Comparison of ENCODE assay signal across 18 cellular contexts in genomic region chr2:150388289-150388625, GRCh38.
DNase-seq lines count a peak whose midpoint lies in the region; ATAC-seq, FAIRE-seq and TF ChIP-seq lines count a peak whose summit lies in the region.
"Had no signal": no experiment of that assay in that cellular context is flagged by ENCODE, and none has a peak within 500 bp of the region (broad histone marks: within the 10 kb centered on the region; RNA-seq: fewer than 3 reads in every experiment).

No MANE protein-coding gene starts in this region.

- no peak for TF ChIP-seq CTCF in endothelial cell of umbilical vein (IDR thresholded peaks at IDR 0.05; ENCODE audit: extremely low read depth in 1 of 2, insufficient read depth in 1 of 2, low read depth in 1 of 2, low read length in 2 of 2)
- TF ChIP-seq CTCF in colonic mucosa (IDR thresholded peaks at IDR 0.05) = no peak

- H2AFZ ChIP-seq in endothelial cell of umbilical vein (ENCODE audit: low read depth, low read length) = peak overlapping the region; percentile 15

- no peak overlapping the region for H3K4me2 ChIP-seq in endothelial cell of umbilical vein (ENCODE audit: insufficient read depth, low read length)

- peaks cover 5% of the 10 kb centered on the region for H3K4me1 ChIP-seq in endothelial cell of umbilical vein (ENCODE audit: control insufficient read depth, extremely low read depth, insufficient read depth, low read length)
- H3K4me1 ChIP-seq in colonic mucosa = no peaks in the 10 kb centered on the region
- H3K4me1 ChIP-seq: SJSA1 had no signal

- POLR2A ChIA-PET in endothelial cell of umbilical vein (lab: Charles Lee) = no interaction called here

- H3K36me3 ChIP-seq in endothelial cell of umbilical vein (ENCODE audit: control insufficient read depth in 2 of 2, extremely low read depth in 1 of 2, insufficient read depth in 2 of 2, low read length in 2 of 2) (no peaks in the 10 kb centered on the region), colonic mucosa (no peaks in the 10 kb centered on the region)
- H3K36me3 ChIP-seq: SJSA1 had no signal

- H3K27me3 ChIP-seq in endothelial cell of umbilical vein (ENCODE audit: control insufficient read depth in 2 of 2, insufficient read depth in 2 of 2, low read length in 2 of 2) = no peaks in the 10 kb centered on the region
- no peaks in the 10 kb centered on the region for H3K27me3 ChIP-seq in colonic mucosa
- H3K27me3 ChIP-seq: SJSA1 had no signal

- H3K4me3 ChIP-seq in endothelial cell of umbilical vein (replicated peaks in 1 of 3; ENCODE audit: insufficient read depth in 1 of 3, low read depth in 1 of 3, low read length in 3 of 3) (no peak overlapping the region), colonic mucosa (no peak overlapping the region)
- H3K4me3 ChIP-seq: K562, SJSA1 had no signal

- CTCF ChIA-PET in endothelial cell of umbilical vein (lab: Charles Lee) = no interaction called here

- BruUV-seq in endothelial cell of umbilical vein (replicated peaks; lab: Mats Ljungman, UMichigan) = no TSS peak

- intact Hi-C loops in endothelial cell of umbilical vein (cut with micrococcal nuclease) (no loop called here), colonic mucosa (cut with DNase I) (no loop called here)

- H3K9ac ChIP-seq in endothelial cell of umbilical vein (replicated peaks; ENCODE audit: extremely low read depth, insufficient read depth, low read length) = no peak overlapping the region
- no peak overlapping the region for H3K9ac ChIP-seq in colonic mucosa (ENCODE audit: low read depth in 2 of 2, low read length in 2 of 2)

- ATAC-seq in GM18867 (IDR thresholded peaks at IDR 0.05; ENCODE audit: unreplicated experiment) (no peak), HG02884 (IDR thresholded peaks at IDR 0.05; ENCODE audit: unreplicated experiment) (no peak), HG02938 (IDR thresholded peaks at IDR 0.05; ENCODE audit: unreplicated experiment) (no peak)
- ATAC-seq: K562, PC-3 had no signal

- H3K79me2 ChIP-seq in endothelial cell of umbilical vein (ENCODE audit: control insufficient read depth, insufficient read depth, low read length) = no peaks in the 10 kb centered on the region

- H3K27ac ChIP-seq in endothelial cell of umbilical vein (ENCODE audit: insufficient read depth, low read depth, low read length) = no peak overlapping the region
- no peak overlapping the region for H3K27ac ChIP-seq in colonic mucosa
- H3K27ac ChIP-seq: SJSA1 had no signal

- DNase-seq in A172 (ENCODE audit: low spot score) = peak; percentile 75
- DNase-seq in ELF-1 (ENCODE audit: low read depth, low spot score) = peak; percentile 5
- DNase-seq in NCI-H226 = peak; percentile 75
- no peak for DNase-seq in endothelial cell of umbilical vein (ENCODE audit: low read depth, low spot score)
- DNase-seq in colonic mucosa = no peak
- DNase-seq: COR-L47, GOT3, MV-4-11, NCI-H1436, NCI-H2081 treated with DMSO at 0.1 percent for 48 hours, NCI-H345, PC-3, SW 1271 had no signal

- FAIRE-seq in endothelial cell of umbilical vein (lab: Jason Lieb, UNC) = no peak
- FAIRE-seq: K562 had no signal

- no peaks in the 10 kb centered on the region for H3K9me1 ChIP-seq in endothelial cell of umbilical vein (replicated peaks; ENCODE audit: control insufficient read depth, extremely low read depth, insufficient read depth, low read length)

- dilution Hi-C loops in endothelial cell of umbilical vein (cut with MboI; ENCODE audit: extremely low pct_ligation_motif_present, low sequenced_read_pairs) = no loop called here

- H4K20me1 ChIP-seq in endothelial cell of umbilical vein (replicated peaks; ENCODE audit: control insufficient read depth, extremely low read depth, insufficient read depth, low read length) = no peaks in the 10 kb centered on the region

- H3K9me3 ChIP-seq in endothelial cell of umbilical vein (replicated peaks; ENCODE audit: control insufficient read depth, insufficient read depth, low read length) (no peaks in the 10 kb centered on the region), colonic mucosa (no peaks in the 10 kb centered on the region)

- TF ChIP-seq POLR2A in endothelial cell of umbilical vein (IDR thresholded peaks at IDR 0.05; ENCODE audit: low read depth, low read length) = no peak

TF ChIP-seq in endothelial cell of umbilical vein, 7 proteins besides CTCF, POLR2A, EP300 and RAD21:
- TF ChIP-seq EZH2 (IDR thresholded peaks at IDR 0.05; ENCODE audit: borderline replicate concordance, low read depth, low read length, severe bottlenecking) = no peak
- TF ChIP-seq MAX (IDR thresholded peaks at IDR 0.05; ENCODE audit: insufficient read depth, insufficient read length) = no peak
- no peak for TF ChIP-seq MYC (IDR thresholded peaks at IDR 0.05; ENCODE audit: low read depth, low read length)
- no peak for TF ChIP-seq GATA2 (IDR thresholded peaks at IDR 0.05; ENCODE audit: insufficient read depth, insufficient read length, low read depth, low read length)
- TF ChIP-seq POLR2AphosphoS5 (IDR thresholded peaks at IDR 0.05; ENCODE audit: insufficient read depth, low read depth, low read length) = no peak
- no peak for TF ChIP-seq JUN (IDR thresholded peaks at IDR 0.05; ENCODE audit: borderline replicate concordance, insufficient read depth, insufficient read length, low read depth)
- no peak for TF ChIP-seq FOS (IDR thresholded peaks at IDR 0.05; ENCODE audit: borderline replicate concordance, insufficient read depth, low read length)
TF ChIP-seq in endothelial cell of umbilical vein: peak in this region for 0.

Comparison
In these comparisons a context has a peak if more than half of its experiments do, and no peak if none do; other contexts are left out.
1. DNase-seq: peak in A172 (single experiment), ELF-1 (single experiment) and NCI-H226 (single experiment); none in endothelial cell of umbilical vein (single experiment) and colonic mucosa (single experiment).